In the genomic region with DNA sequence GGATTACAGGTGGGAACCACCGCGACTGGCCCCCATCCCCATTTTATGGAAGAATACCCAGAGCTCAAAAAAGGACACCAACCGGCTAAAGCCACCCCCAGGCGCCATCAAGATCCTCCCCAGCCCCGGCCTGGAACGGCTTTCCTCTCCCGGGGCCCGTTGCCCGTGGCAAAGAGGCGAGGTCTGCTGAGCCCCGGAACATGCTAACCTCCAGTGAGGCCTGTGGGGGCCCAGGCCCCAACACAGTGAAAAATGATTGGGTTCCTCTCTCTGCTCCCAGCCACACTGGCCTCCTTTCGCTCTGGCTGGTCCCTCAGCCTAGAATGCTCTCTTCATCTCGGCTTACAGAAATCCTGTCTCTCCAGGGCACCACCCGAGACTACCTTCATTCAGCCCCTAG, we compare ENCODE assay signal across 1 cellular context.
TF ChIP-seq lines count a peak whose summit lies in the region.

No MANE protein-coding gene starts in this region.

TF ChIP-seq in K562, 482 proteins besides CTCF, POLR2A, EP300 and RAD21 (continued from another document):
- TF ChIP-seq, protein P1, sequence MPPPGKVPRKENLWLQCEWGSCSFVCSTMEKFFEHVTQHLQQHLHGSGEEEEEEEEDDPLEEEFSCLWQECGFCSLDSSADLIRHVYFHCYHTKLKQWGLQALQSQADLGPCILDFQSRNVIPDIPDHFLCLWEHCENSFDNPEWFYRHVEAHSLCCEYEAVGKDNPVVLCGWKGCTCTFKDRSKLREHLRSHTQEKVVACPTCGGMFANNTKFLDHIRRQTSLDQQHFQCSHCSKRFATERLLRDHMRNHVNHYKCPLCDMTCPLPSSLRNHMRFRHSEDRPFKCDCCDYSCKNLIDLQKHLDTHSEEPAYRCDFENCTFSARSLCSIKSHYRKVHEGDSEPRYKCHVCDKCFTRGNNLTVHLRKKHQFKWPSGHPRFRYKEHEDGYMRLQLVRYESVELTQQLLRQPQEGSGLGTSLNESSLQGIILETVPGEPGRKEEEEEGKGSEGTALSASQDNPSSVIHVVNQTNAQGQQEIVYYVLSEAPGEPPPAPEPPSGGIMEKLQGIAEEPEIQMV (tag; conservative IDR thresholded peaks at IDR 0.05; ENCODE audit: low read depth), result no peak
- no peak for TF ChIP-seq SFPQ (IDR thresholded peaks at IDR 0.05; ENCODE audit: low read depth, low read length)
